ENCODE assay signal across 24 cellular contexts in the genomic region with DNA sequence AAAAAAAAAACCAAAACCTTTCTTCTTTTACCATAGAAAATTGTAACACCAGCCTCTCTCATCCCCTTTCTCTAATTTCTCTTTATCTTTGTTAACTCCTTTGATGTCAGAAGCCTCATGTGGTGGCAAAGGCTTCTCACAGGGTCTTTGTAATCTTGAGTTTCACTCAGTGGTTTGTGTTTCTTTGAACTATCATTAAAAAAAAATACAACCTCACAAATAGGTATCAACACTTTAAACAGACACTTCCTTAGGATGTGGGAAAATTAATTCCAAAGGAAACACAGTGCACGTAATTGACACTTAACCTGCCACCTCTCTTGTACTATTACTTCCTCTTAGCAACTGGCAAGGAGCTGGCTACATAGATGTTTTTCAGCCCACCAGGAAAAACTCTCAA.
A peak's percentile ranks its signal among the peaks of the same experiment; 100 is the strongest.
DNase-seq lines count a peak whose midpoint lies in the region; ATAC-seq and TF ChIP-seq lines count a peak whose summit lies in the region.
"Had no signal": no experiment of that assay in that cellular context is flagged by ENCODE, and none has a peak within 500 bp of the region (broad histone marks: within the 10 kb centered on the region; RNA-seq: fewer than 3 reads in every experiment).

No MANE protein-coding gene starts in this region.

- H3K4me1 Mint-ChIP-seq in activated T-cell treated with anti-CD3 and anti-CD28 coated beads, Interleukin-2, amount 50 U/mL, for 72 hours (ENCODE audit: low read depth): peaks cover 84% of the 10 kb centered on the region
- peaks cover 83% of the 10 kb centered on the region for H3K4me1 Mint-ChIP-seq in activated T-helper 2 cell treated with anti-CD3 and anti-CD28 coated beads, Interferon-gamma antibody, Interleukin-2, Interleukin-4, amounts not matched to agents 10 μg/mL and 5 μg/mL and 100 μg/mL, durations not matched to agents 14 hours and 24 hours and 36 hours (ENCODE audit: low read depth)
- H3K4me1 Mint-ChIP-seq in nephron progenitor cell: peaks cover 31% of the 10 kb centered on the region

- no peaks in the 10 kb centered on the region for H3K9me3 Mint-ChIP-seq in activated T-cell treated with anti-CD3 and anti-CD28 coated beads, Interleukin-2, amount 50 U/mL, for 72 hours
- no peaks in the 10 kb centered on the region for H3K9me3 Mint-ChIP-seq in activated T-helper 2 cell treated with anti-CD3 and anti-CD28 coated beads, Interferon-gamma antibody, Interleukin-2, Interleukin-4, amounts not matched to agents 10 μg/mL and 5 μg/mL and 100 μg/mL, durations not matched to agents 14 hours and 24 hours and 36 hours
- H3K9me3 Mint-ChIP-seq in nephron progenitor cell: no peaks in the 10 kb centered on the region
- H3K9me3 Mint-ChIP-seq: IgD-negative memory B cell, neural crest cell had no signal

- intact Hi-C loops in activated T-helper 2 cell treated with anti-CD3 and anti-CD28 coated beads, Interferon-gamma antibody, Interleukin-2, Interleukin-4, amounts not matched to agents 10 μg/mL and 5 μg/mL and 100 μg/mL, durations not matched to agents 14 hours and 24 hours and 36 hours (cut with micrococcal nuclease): no loop called here

- peak overlapping the region; percentile 87 for H3K27ac Mint-ChIP-seq in activated T-cell treated with anti-CD3 and anti-CD28 coated beads, Interleukin-2, amount 50 U/mL, for 72 hours
- H3K27ac Mint-ChIP-seq in activated T-helper 2 cell treated with anti-CD3 and anti-CD28 coated beads, Interferon-gamma antibody, Interleukin-2, Interleukin-4, amounts not matched to agents 10 μg/mL and 5 μg/mL and 100 μg/mL, durations not matched to agents 14 hours and 24 hours and 36 hours: peak overlapping the region; percentile 86
- peak overlapping the region; percentile 60 for H3K27ac Mint-ChIP-seq in nephron progenitor cell
- H3K27ac Mint-ChIP-seq: IgD-negative memory B cell had no signal

- ATAC-seq in activated T-cell treated with anti-CD3 and anti-CD28 coated beads, Interleukin-2, amount 50 U/mL, for 72 hours (replicated peaks in 1 of 2): peak in 1 of 2 donors; percentile 28
- ATAC-seq in GM21381 (IDR thresholded peaks at IDR 0.05; ENCODE audit: unreplicated experiment): no peak
- ATAC-seq: PC-3, right cardiac atrium had no signal

- peak overlapping the region; percentile 60 to 90 for H3K4me3 Mint-ChIP-seq in activated T-cell treated with anti-CD3 and anti-CD28 coated beads, Interleukin-2, amount 50 U/mL, for 72 hours
- peak overlapping the region; percentile 71 for H3K4me3 Mint-ChIP-seq in activated T-helper 2 cell treated with anti-CD3 and anti-CD28 coated beads, Interferon-gamma antibody, Interleukin-2, Interleukin-4, amounts not matched to agents 10 μg/mL and 5 μg/mL and 100 μg/mL, durations not matched to agents 14 hours and 24 hours and 36 hours (ENCODE audit: low read depth)
- no peak overlapping the region for H3K4me3 Mint-ChIP-seq in nephron progenitor cell
- H3K4me3 Mint-ChIP-seq: IgD-negative memory B cell, neural crest cell had no signal

- TF ChIP-seq CTCF in nephron progenitor cell (IDR thresholded peaks at IDR 0.05): no peak

- DNase-seq in activated T-cell treated with anti-CD3 and anti-CD28 coated beads, Interleukin-2, amount 50 U/mL, for 72 hours: no peak
- DNase-seq in activated T-cell treated with anti-CD3 and anti-CD28 coated beads for 4 hours (no peak), NCI-H2227 (lab: John Stamatoyannopoulos, UW; ENCODE audit: unreplicated experiment) (peak; percentile 48), nephron progenitor cell (no peak), NCI-H1436 (lab: John Stamatoyannopoulos, UW) (no peak), pons (ENCODE audit: low spot score) (no peak)
- no peak for DNase-seq in activated T-helper 2 cell treated with anti-CD3 and anti-CD28 coated beads, Interferon-gamma antibody, Interleukin-2, Interleukin-4, amounts not matched to agents 10 μg/mL and 5 μg/mL and 100 μg/mL, durations not matched to agents 14 hours and 24 hours and 36 hours (ENCODE audit: low spot score)
- DNase-seq: activated CD4-positive, alpha-beta T cell treated with anti-CD3 and anti-CD28 coated beads for 48 hours; anterior cingulate cortex; C1 segment of cervical spinal cord; DMS79; effector CD8-positive, alpha-beta T cell; HCEC 1CT; head of caudate nucleus; NCI-H1417; NCI-H2081; NCI-H446; PC-3; right cardiac atrium; SK-N-SH; stimulated activated CD4-positive, alpha-beta T cell treated with anti-CD3 and anti-CD28 coated beads, Interleukin-2, amount 100 ng/mL, for 48 hours had no signal

- H3K36me3 Mint-ChIP-seq in activated T-cell treated with anti-CD3 and anti-CD28 coated beads, Interleukin-2, amount 50 U/mL, for 72 hours (ENCODE audit: insufficient read depth in 2 of 2): no peaks in the 10 kb centered on the region
- H3K36me3 Mint-ChIP-seq in activated T-helper 2 cell treated with anti-CD3 and anti-CD28 coated beads, Interferon-gamma antibody, Interleukin-2, Interleukin-4, amounts not matched to agents 10 μg/mL and 5 μg/mL and 100 μg/mL, durations not matched to agents 14 hours and 24 hours and 36 hours (ENCODE audit: low read depth): peaks cover 5% of the 10 kb centered on the region
- H3K36me3 Mint-ChIP-seq in nephron progenitor cell (ENCODE audit: low read depth): no peaks in the 10 kb centered on the region

- peaks cover 9% of the 10 kb centered on the region for H3K27me3 Mint-ChIP-seq in activated T-cell treated with anti-CD3 and anti-CD28 coated beads, Interleukin-2, amount 50 U/mL, for 72 hours (ENCODE audit: low read depth)
- no peaks in the 10 kb centered on the region for H3K27me3 Mint-ChIP-seq in activated T-helper 2 cell treated with anti-CD3 and anti-CD28 coated beads, Interferon-gamma antibody, Interleukin-2, Interleukin-4, amounts not matched to agents 10 μg/mL and 5 μg/mL and 100 μg/mL, durations not matched to agents 14 hours and 24 hours and 36 hours (ENCODE audit: low read depth)
- peaks cover 3% of the 10 kb centered on the region for H3K27me3 Mint-ChIP-seq in nephron progenitor cell (ENCODE audit: low read depth, poor library complexity)
